ENCODE assay signal across 9 cellular contexts in genomic region chr20:10060223-10060622, GRCh38. TPM values are rescaled to one million over a fixed set of nuclear protein-coding genes. Genes with fewer than 3 reads are reported as not detected.
DNase-seq lines count a peak whose midpoint lies in the region; ATAC-seq lines count a peak whose summit lies in the region.
"Had no signal": no experiment of that assay in that cellular context is flagged by ENCODE, and none has a peak within 500 bp of the region (broad histone marks: within the 10 kb centered on the region; RNA-seq: fewer than 3 reads in every experiment).

No MANE protein-coding gene starts in this region.

- DNase-seq in DMS79 (lab: John Stamatoyannopoulos, UW), result peak; percentile 90
- peak; percentile 5 for DNase-seq in RPMI8226
- DNase-seq in DMS53 treated with DMSO at 0.1 percent for 48 hours (lab: John Stamatoyannopoulos, UW; ENCODE audit: unreplicated experiment), result no peak
- no peak for DNase-seq in G401 (ENCODE audit: low spot score)
- no peak for DNase-seq in activated CD4-positive, alpha-beta T cell treated with anti-CD3 and anti-CD28 coated beads for 48 hours
- DNase-seq in NCI-H2029 treated with DMSO at 0.1 percent for 48 hours (lab: John Stamatoyannopoulos, UW), result no peak
- DNase-seq: NCI-H1694 had no signal

- in situ Hi-C loops in G401 (cut with HindIII; ENCODE audit: low sequenced_read_pairs), result no loop called here

- ATAC-seq in GM21360 (IDR thresholded peaks at IDR 0.05; ENCODE audit: unreplicated experiment) (peak; percentile 89), HG03460 (IDR thresholded peaks at IDR 0.05; ENCODE audit: unreplicated experiment) (peak; percentile 80)

RNA-seq across cellular contexts. Expression of gene ANKEF1, which starts 25.4 kb away (rescaled TPM):
- total RNA-seq in G401 (2014; rRNA removed; shearing (Covaris generic)), result 1.2 and 1.4 TPM in 2 replicates

Comparison
In these comparisons a context has a peak if more than half of its experiments do, and no peak if none do; other contexts are left out.
1. DNase-seq: peak in DMS79 (single experiment) and RPMI8226 (single experiment); none in DMS53 treated with DMSO at 0.1 percent for 48 hours (single experiment), G401 (single experiment), activated CD4-positive, alpha-beta T cell treated with anti-CD3 and anti-CD28 coated beads for 48 hours (single experiment) and NCI-H2029 treated with DMSO at 0.1 percent for 48 hours (single experiment).